In the genomic region with DNA sequence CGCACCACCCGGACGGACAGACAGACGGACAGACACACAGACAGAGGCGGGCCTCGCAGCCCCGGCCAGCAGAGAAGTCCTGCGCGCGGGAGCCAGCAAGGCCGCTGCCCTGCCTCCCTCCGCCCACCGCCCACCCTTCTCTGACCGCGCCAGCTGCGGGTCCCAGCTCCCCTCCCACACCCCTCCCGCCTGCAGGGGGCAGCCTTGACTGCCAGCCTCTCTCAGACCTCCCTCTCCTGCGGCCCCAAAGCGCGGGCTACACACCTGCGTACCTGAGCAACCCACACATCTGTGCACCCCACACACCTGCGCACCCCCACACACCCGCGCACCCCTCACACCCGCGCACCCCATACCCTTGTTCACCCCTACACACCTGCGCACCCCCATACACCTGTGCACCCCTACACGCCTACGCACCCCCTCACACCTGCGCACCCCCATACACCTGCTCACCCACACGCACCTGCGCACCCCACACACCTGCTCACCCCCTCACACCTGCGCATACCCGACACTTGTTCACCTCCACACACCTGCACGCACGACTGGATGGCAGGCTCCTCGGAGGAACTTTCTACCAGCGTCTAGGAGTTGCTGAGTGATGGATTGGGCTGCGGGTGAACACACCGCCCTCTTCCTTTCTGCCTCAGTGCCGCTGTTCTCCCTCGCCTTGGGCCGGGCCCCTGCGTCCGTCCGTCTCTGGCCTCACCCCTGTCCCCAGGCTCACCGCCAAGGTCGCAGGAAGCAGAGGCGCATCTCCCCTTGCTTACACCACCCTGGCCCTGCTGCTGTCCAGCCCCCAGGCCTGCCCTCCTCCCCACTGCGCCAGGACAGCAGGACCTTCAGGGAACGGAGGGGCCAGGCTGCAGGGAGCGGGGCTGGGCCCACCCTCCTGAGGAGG, we compare ENCODE assay signal across 1 cellular context.
TF ChIP-seq lines count a peak whose summit lies in the region.

No MANE protein-coding gene starts in this region.

TF ChIP-seq in SK-N-SH treated with all-trans-retinoic acid at 6 μM for 48 hours, 23 proteins besides CTCF, POLR2A, EP300 and RAD21 (continued from another document):
- TF ChIP-seq, protein P1, sequence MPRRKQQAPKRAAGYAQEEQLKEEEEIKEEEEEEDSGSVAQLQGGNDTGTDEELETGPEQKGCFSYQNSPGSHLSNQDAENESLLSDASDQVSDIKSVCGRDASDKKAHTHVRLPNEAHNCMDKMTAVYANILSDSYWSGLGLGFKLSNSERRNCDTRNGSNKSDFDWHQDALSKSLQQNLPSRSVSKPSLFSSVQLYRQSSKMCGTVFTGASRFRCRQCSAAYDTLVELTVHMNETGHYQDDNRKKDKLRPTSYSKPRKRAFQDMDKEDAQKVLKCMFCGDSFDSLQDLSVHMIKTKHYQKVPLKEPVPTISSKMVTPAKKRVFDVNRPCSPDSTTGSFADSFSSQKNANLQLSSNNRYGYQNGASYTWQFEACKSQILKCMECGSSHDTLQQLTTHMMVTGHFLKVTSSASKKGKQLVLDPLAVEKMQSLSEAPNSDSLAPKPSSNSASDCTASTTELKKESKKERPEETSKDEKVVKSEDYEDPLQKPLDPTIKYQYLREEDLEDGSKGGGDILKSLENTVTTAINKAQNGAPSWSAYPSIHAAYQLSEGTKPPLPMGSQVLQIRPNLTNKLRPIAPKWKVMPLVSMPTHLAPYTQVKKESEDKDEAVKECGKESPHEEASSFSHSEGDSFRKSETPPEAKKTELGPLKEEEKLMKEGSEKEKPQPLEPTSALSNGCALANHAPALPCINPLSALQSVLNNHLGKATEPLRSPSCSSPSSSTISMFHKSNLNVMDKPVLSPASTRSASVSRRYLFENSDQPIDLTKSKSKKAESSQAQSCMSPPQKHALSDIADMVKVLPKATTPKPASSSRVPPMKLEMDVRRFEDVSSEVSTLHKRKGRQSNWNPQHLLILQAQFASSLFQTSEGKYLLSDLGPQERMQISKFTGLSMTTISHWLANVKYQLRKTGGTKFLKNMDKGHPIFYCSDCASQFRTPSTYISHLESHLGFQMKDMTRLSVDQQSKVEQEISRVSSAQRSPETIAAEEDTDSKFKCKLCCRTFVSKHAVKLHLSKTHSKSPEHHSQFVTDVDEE (CRISPR knock-in tag; IDR thresholded peaks at IDR 0.05): no peak
- TF ChIP-seq ISL1 (CRISPR knock-in tag; IDR thresholded peaks at IDR 0.05): no peak
- TF ChIP-seq SNAI2 (CRISPR knock-in tag; IDR thresholded peaks at IDR 0.05): no peak
- no peak for TF ChIP-seq RARB (CRISPR knock-in tag; IDR thresholded peaks at IDR 0.05)
- TF ChIP-seq ZFP3 (CRISPR knock-in tag; IDR thresholded peaks at IDR 0.05): no peak
- no peak for TF ChIP-seq GLIS3 (CRISPR knock-in tag; IDR thresholded peaks at IDR 0.05)
- no peak for TF ChIP-seq PATZ1 (CRISPR knock-in tag; IDR thresholded peaks at IDR 0.05; ENCODE audit: borderline replicate concordance)
- TF ChIP-seq ZNF565 (CRISPR knock-in tag; conservative IDR thresholded peaks at IDR 0.05; ENCODE audit: low read depth): no peak
- TF ChIP-seq CREB5 (CRISPR knock-in tag; IDR thresholded peaks at IDR 0.05; ENCODE audit: low read depth): no peak
- TF ChIP-seq, protein P2, sequence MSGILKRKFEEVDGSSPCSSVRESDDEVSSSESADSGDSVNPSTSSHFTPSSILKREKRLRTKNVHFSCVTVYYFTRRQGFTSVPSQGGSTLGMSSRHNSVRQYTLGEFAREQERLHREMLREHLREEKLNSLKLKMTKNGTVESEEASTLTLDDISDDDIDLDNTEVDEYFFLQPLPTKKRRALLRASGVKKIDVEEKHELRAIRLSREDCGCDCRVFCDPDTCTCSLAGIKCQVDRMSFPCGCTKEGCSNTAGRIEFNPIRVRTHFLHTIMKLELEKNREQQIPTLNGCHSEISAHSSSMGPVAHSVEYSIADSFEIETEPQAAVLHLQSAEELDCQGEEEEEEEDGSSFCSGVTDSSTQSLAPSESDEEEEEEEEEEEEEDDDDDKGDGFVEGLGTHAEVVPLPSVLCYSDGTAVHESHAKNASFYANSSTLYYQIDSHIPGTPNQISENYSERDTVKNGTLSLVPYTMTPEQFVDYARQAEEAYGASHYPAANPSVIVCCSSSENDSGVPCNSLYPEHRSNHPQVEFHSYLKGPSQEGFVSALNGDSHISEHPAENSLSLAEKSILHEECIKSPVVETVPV (CRISPR knock-in tag; IDR thresholded peaks at IDR 0.05): no peak
- TF ChIP-seq ZC3H10 (CRISPR knock-in tag; IDR thresholded peaks at IDR 0.05): no peak
- no peak for TF ChIP-seq ZNF70 (CRISPR knock-in tag; IDR thresholded peaks at IDR 0.05)
- TF ChIP-seq ZNF8 (CRISPR knock-in tag; IDR thresholded peaks at IDR 0.05): no peak
- TF ChIP-seq OSR1 (CRISPR knock-in tag; IDR thresholded peaks at IDR 0.05): no peak
- no peak for TF ChIP-seq TOX (CRISPR knock-in tag; IDR thresholded peaks at IDR 0.05; ENCODE audit: borderline replicate concordance)
- TF ChIP-seq BACH2 (CRISPR knock-in tag; IDR thresholded peaks at IDR 0.05; ENCODE audit: borderline replicate concordance): no peak
- no peak for TF ChIP-seq ZFP30 (CRISPR knock-in tag; IDR thresholded peaks at IDR 0.05)
TF ChIP-seq in SK-N-SH treated with all-trans-retinoic acid at 6 μM for 48 hours: peak in this region for 0.
